Comparison of ENCODE assay signal across 1 cellular context in genomic region chr6:37499433-37500293, GRCh38.
TF ChIP-seq lines count a peak whose summit lies in the region.

CCDC167 (minus strand) TSS chr6:37499893; CDS start chr6:37499863, 30 bp downstream.

TF ChIP-seq in HepG2, 621 proteins besides CTCF, POLR2A, EP300 and RAD21 (continued from another document and continues in another):
- TF ChIP-seq ARHGAP35 (CRISPR knock-in tag; IDR thresholded peaks at IDR 0.05; ENCODE audit: borderline replicate concordance) (0 out of 2 replicates have a peak, but pooled peaks have one; percentile 65), ZNF790 (CRISPR knock-in tag; IDR thresholded peaks at IDR 0.05; ENCODE audit: borderline replicate concordance) (no peak), DNMT3B (CRISPR knock-in tag; conservative IDR thresholded peaks at IDR 0.05) (no peak), YY1 (IDR thresholded peaks at IDR 0.05; ENCODE audit: insufficient read depth, insufficient replicate concordance, low read depth, low read length) (peak; percentile 100), BHLHE40 (IDR thresholded peaks at IDR 0.05; ENCODE audit: low read length) (no peak; the same call in 1 of the 2 replicates), RAD51 (IDR thresholded peaks at IDR 0.05; ENCODE audit: borderline replicate concordance) (no peak), ZBTB38 (CRISPR knock-in tag; IDR thresholded peaks at IDR 0.05) (peak; percentile 27; the same call in 1 of the 2 replicates), ZNF709 (CRISPR knock-in tag; IDR thresholded peaks at IDR 0.05) (0 out of 2 replicates have a peak, but pooled peaks have one; percentile 45), ZBTB43 (CRISPR knock-in tag; conservative IDR thresholded peaks at IDR 0.05) (no peak), HNRNPUL1 (IDR thresholded peaks at IDR 0.05; ENCODE audit: low read depth, low read length) (no peak), MTA3 (CRISPR knock-in tag; IDR thresholded peaks at IDR 0.05) (no peak), ATAD3A (CRISPR knock-in tag; IDR thresholded peaks at IDR 0.05) (no peak), JUN (CRISPR knock-in tag; IDR thresholded peaks at IDR 0.05) (0 out of 2 replicates have a peak, but pooled peaks have one; percentile 31), ETV6 (CRISPR knock-in tag; conservative IDR thresholded peaks at IDR 0.05) (no peak), PRDM4 (CRISPR knock-in tag; IDR thresholded peaks at IDR 0.05; ENCODE audit: borderline replicate concordance) (no peak), IKZF4 (CRISPR knock-in tag; IDR thresholded peaks at IDR 0.05; ENCODE audit: borderline replicate concordance, low read depth, not compliant biosample characterization) (no peak), CREBL2 (CRISPR knock-in tag; IDR thresholded peaks at IDR 0.05; ENCODE audit: borderline replicate concordance) (no peak), ZNF660 (CRISPR knock-in tag; IDR thresholded peaks at IDR 0.05; ENCODE audit: borderline replicate concordance, low read depth) (no peak), ATF7 (IDR thresholded peaks at IDR 0.05) (no peak), ATF7 (CRISPR knock-in tag; IDR thresholded peaks at IDR 0.05) (no peak), ZNF451 (CRISPR knock-in tag; IDR thresholded peaks at IDR 0.05) (0 out of 2 replicates have a peak, but pooled peaks have one; percentile 21), JUNB (CRISPR knock-in tag; IDR thresholded peaks at IDR 0.05; ENCODE audit: borderline replicate concordance) (no peak), ZNF230 (CRISPR knock-in tag; IDR thresholded peaks at IDR 0.05) (peak; percentile 72; the same call in 1 of the 2 replicates), ZSCAN25 (CRISPR knock-in tag; IDR thresholded peaks at IDR 0.05) (no peak), GZF1 (CRISPR knock-in tag; IDR thresholded peaks at IDR 0.05) (no peak), ERF (CRISPR knock-in tag; IDR thresholded peaks at IDR 0.05) (no peak), GATAD1 (CRISPR knock-in tag; IDR thresholded peaks at IDR 0.05) (peak; percentile 87), ISL2 (CRISPR knock-in tag; IDR thresholded peaks at IDR 0.05) (no peak), ZNF468 (CRISPR knock-in tag; IDR thresholded peaks at IDR 0.05) (no peak), ZNF441 (CRISPR knock-in tag; IDR thresholded peaks at IDR 0.05; ENCODE audit: borderline replicate concordance) (0 out of 2 replicates have a peak, but pooled peaks have one; percentile 40), CC2D1A (CRISPR knock-in tag; IDR thresholded peaks at IDR 0.05) (no peak), U2AF2 (IDR thresholded peaks at IDR 0.05; ENCODE audit: low read depth, low read length) (no peak), POLR2AphosphoS2 (IDR thresholded peaks at IDR 0.05; ENCODE audit: low read depth, low read length) (no peak), HCFC1 (IDR thresholded peaks at IDR 0.05; ENCODE audit: low read depth, low read length) (peak; percentile 81), FOXC1 (CRISPR knock-in tag; IDR thresholded peaks at IDR 0.05; ENCODE audit: borderline replicate concordance) (peak; percentile 78), MTF1 (CRISPR knock-in tag; IDR thresholded peaks at IDR 0.05) (no peak), ESRRA (CRISPR knock-in tag; IDR thresholded peaks at IDR 0.05; ENCODE audit: low read depth) (0 out of 2 replicates have a peak, but pooled peaks have one; percentile 66), ZNF572 (CRISPR knock-in tag; IDR thresholded peaks at IDR 0.05) (peak; percentile 82; the same call in 1 of the 2 replicates), SP2 (CRISPR knock-in tag; IDR thresholded peaks at IDR 0.05) (peak; percentile 80), ZNF20 (CRISPR knock-in tag; IDR thresholded peaks at IDR 0.05) (no peak), ZNF850 (CRISPR knock-in tag; conservative IDR thresholded peaks at IDR 0.05) (no peak), ZNF589 (CRISPR knock-in tag; conservative IDR thresholded peaks at IDR 0.05) (no peak), GFI1 (CRISPR knock-in tag; IDR thresholded peaks at IDR 0.05; ENCODE audit: borderline replicate concordance) (no peak), KLF15 (CRISPR knock-in tag; IDR thresholded peaks at IDR 0.05; ENCODE audit: borderline replicate concordance) (no peak), ZNF646 (CRISPR knock-in tag; IDR thresholded peaks at IDR 0.05) (no peak), MTERF4 (CRISPR knock-in tag; IDR thresholded peaks at IDR 0.05) (no peak), ZUFSP (CRISPR knock-in tag; IDR thresholded peaks at IDR 0.05; ENCODE audit: borderline replicate concordance) (no peak), HDAC1 (CRISPR knock-in tag; IDR thresholded peaks at IDR 0.05) (peak; percentile 73), SIN3A (IDR thresholded peaks at IDR 0.05; ENCODE audit: borderline replicate concordance, low read depth, low read length) (0 out of 2 replicates have a peak, but pooled peaks have one; percentile 3), LRRFIP1 (CRISPR knock-in tag; conservative IDR thresholded peaks at IDR 0.05) (no peak), HNF1B (CRISPR knock-in tag; IDR thresholded peaks at IDR 0.05) (peak; percentile 93), ATF7-NPFF (CRISPR knock-in tag; IDR thresholded peaks at IDR 0.05; ENCODE audit: low read depth) (peak; percentile 75), FOXK1 (CRISPR knock-in tag; IDR thresholded peaks at IDR 0.05; ENCODE audit: borderline replicate concordance, low read depth) (peak; percentile 81; the same call in 1 of the 2 replicates), ZKSCAN8 (CRISPR knock-in tag; IDR thresholded peaks at IDR 0.05; ENCODE audit: borderline replicate concordance) (no peak), ZNF30 (CRISPR knock-in tag; IDR thresholded peaks at IDR 0.05) (0 out of 2 replicates have a peak, but pooled peaks have one; percentile 37)
